ENCODE assay signal across 1 cellular context in the genomic region with DNA sequence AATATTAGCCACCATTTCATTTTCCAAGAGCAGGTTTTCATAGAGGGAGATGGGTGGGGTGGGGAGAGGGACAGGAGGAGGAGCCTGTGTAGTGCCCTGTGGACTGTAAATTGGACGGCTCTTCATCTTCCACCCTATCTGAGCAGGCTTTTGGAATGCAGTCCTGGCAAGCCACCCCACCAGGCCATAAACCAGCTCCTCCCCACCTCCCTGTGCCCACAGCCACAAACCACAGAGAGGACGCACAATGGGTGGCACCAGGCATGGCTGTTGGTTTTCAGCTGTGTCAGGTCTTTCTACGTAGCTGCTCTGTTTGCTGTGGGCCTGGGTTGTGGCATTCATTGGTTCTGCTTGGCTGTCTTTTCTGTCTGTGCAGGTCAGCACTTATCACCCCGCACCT.
TF ChIP-seq lines count a peak whose summit lies in the region.

No MANE protein-coding gene starts in this region.

TF ChIP-seq in HepG2, 621 proteins besides CTCF, POLR2A, EP300 and RAD21 (continued from another document):
- TF ChIP-seq, protein P1, sequence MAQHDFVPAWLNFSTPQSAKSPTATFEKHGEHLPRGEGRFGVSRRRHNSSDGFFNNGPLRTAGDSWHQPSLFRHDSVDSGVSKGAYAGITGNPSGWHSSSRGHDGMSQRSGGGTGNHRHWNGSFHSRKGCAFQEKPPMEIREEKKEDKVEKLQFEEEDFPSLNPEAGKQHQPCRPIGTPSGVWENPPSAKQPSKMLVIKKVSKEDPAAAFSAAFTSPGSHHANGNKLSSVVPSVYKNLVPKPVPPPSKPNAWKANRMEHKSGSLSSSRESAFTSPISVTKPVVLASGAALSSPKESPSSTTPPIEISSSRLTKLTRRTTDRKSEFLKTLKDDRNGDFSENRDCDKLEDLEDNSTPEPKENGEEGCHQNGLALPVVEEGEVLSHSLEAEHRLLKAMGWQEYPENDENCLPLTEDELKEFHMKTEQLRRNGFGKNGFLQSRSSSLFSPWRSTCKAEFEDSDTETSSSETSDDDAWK (CRISPR knock-in tag; IDR thresholded peaks at IDR 0.05): no peak
- TF ChIP-seq HNRNPUL1 (IDR thresholded peaks at IDR 0.05; ENCODE audit: low read depth, low read length) (no peak), MEIS2 (CRISPR knock-in tag; IDR thresholded peaks at IDR 0.05) (no peak), CREM (IDR thresholded peaks at IDR 0.05) (no peak), CREM (CRISPR knock-in tag; IDR thresholded peaks at IDR 0.05) (no peak), ZNF761 (CRISPR knock-in tag; conservative IDR thresholded peaks at IDR 0.05) (no peak)
- TF ChIP-seq, protein P2, sequence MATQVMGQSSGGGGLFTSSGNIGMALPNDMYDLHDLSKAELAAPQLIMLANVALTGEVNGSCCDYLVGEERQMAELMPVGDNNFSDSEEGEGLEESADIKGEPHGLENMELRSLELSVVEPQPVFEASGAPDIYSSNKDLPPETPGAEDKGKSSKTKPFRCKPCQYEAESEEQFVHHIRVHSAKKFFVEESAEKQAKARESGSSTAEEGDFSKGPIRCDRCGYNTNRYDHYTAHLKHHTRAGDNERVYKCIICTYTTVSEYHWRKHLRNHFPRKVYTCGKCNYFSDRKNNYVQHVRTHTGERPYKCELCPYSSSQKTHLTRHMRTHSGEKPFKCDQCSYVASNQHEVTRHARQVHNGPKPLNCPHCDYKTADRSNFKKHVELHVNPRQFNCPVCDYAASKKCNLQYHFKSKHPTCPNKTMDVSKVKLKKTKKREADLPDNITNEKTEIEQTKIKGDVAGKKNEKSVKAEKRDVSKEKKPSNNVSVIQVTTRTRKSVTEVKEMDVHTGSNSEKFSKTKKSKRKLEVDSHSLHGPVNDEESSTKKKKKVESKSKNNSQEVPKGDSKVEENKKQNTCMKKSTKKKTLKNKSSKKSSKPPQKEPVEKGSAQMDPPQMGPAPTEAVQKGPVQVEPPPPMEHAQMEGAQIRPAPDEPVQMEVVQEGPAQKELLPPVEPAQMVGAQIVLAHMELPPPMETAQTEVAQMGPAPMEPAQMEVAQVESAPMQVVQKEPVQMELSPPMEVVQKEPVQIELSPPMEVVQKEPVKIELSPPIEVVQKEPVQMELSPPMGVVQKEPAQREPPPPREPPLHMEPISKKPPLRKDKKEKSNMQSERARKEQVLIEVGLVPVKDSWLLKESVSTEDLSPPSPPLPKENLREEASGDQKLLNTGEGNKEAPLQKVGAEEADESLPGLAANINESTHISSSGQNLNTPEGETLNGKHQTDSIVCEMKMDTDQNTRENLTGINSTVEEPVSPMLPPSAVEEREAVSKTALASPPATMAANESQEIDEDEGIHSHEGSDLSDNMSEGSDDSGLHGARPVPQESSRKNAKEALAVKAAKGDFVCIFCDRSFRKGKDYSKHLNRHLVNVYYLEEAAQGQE (IDR thresholded peaks at IDR 0.05; ENCODE audit: borderline replicate concordance in 1 of 2, low read depth in 1 of 2, low read length in 2 of 2): no peak
